Comparison of ENCODE assay signal across 8 cellular contexts in the genomic region with DNA sequence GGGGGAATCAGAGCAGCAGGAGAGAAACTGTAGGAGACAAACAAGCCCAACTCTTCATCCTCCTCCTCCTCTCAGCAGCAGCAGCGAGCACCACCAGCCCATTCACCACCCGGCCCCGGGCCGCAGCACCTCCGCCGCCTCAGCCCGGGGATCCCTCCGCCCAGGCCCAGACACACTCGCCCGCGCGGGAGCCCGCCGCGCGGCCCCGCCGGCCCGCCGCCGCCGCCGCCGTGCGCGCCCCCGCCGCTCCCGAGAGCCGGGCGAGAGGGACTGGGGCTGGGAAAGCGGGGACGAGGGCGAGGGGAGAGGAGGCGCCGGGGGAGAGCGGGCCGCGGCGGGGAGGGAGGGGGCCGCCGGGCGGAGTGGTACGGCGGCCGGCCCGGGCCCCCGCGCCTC. TPM values are rescaled to one million over a fixed set of nuclear protein-coding genes. Genes with fewer than 3 reads are reported as not detected.
DNase-seq lines count a peak whose midpoint lies in the region; ATAC-seq, FAIRE-seq and TF ChIP-seq lines count a peak whose summit lies in the region.

A gene (minus strand): TSS at position 127 of the 396 bp plus-strand sequence. CDS start 37,235 bp downstream, outside the sequence.

- H3K27ac ChIP-seq in H1 (ENCODE audit: low read depth, low read length): peak within 1 kb of the TSS; percentile 73; the same call in 1 of the 2 replicates

- H3K36me3 ChIP-seq in H1 (ENCODE audit: control insufficient read depth in 2 of 4, insufficient read depth in 4 of 4, low read length in 3 of 4): no peaks in the 10 kb centered on the region

- peak within 1 kb of the TSS; percentile 56 for H4K91ac ChIP-seq in H1 (replicated peaks; ENCODE audit: insufficient read length, low read length)

- peak within 1 kb of the TSS; percentile 96 for H2BK5ac ChIP-seq in H1 (ENCODE audit: low read depth, low read length)

- TF ChIP-seq CTCF in H1 (IDR thresholded peaks at IDR 0.05; ENCODE audit: control extremely low read depth in 1 of 3, insufficient read depth in 1 of 3, low read depth in 1 of 3, low read length in 3 of 3): no peak

- no peak for FAIRE-seq in H1 (lab: Jason Lieb, UNC)

- no peaks in the 10 kb centered on the region for H4K20me1 ChIP-seq in H1 (replicated peaks in 1 of 2; ENCODE audit: control insufficient read depth in 1 of 2, insufficient read depth in 2 of 2, low read length in 2 of 2)

- ATAC-seq in GM19397 (IDR thresholded peaks at IDR 0.05; ENCODE audit: unreplicated experiment): peak; percentile 59
- peak; percentile 48 for ATAC-seq in HG03571 (IDR thresholded peaks at IDR 0.05; ENCODE audit: unreplicated experiment)

- peak within 1 kb of the TSS; percentile 95 for H3K18ac ChIP-seq in H1 (ENCODE audit: extremely low read depth, low read length)

- peak in 1 of 2 experiments; percentile 8; a peak in 2 of 3 replicates for TF ChIP-seq POLR2A in H1 (IDR thresholded peaks at IDR 0.05; ENCODE audit: control extremely low read depth in 1 of 2, low read depth in 2 of 2, low read length in 2 of 2)

- H2BK15ac ChIP-seq in H1 (ENCODE audit: low read length): peak within 1 kb of the TSS; percentile 81; the same call in 1 of the 2 replicates

- CTCF ChIA-PET in activated CD8-positive, alpha-beta memory T cell treated with anti-CD3 and anti-CD28 coated beads for 36 hours (lab: Charles Lee): no interaction called here
- CTCF ChIA-PET in H1 (lab: Charles Lee; ENCODE audit: partially characterized antibody): interaction anchor here (1.0 to 1.1 kb wide), 3 partner anchors 119 to 175 kb away, joined by 4 to 6 read pairs (median 4); no protein-coding TSS in a partner anchor

- DNase-seq in CD1c-positive myeloid dendritic cell (ENCODE audit: extremely low spot score): peak; percentile 89
- DNase-seq in NOMO-1 (lab: John Stamatoyannopoulos, UW; ENCODE audit: unreplicated experiment in 2 of 2): peak; percentile 79 to 88
- peak; percentile 64 to 91 for DNase-seq in H1 (ENCODE audit: low read depth in 1 of 2, low spot score in 2 of 2)
- peak; percentile 96 for DNase-seq in mesenteric fat pad (ENCODE audit: low spot score)
- DNase-seq in stimulated activated CD8-positive, alpha-beta memory T cell treated with anti-CD3 and anti-CD28 coated beads, Interleukin-15, amount 100 ng/mL, for 48 hours (ENCODE audit: low read depth in 2 of 2): peak; percentile 82 to 89

- POLR2A ChIA-PET in activated CD8-positive, alpha-beta memory T cell treated with anti-CD3 and anti-CD28 coated beads for 36 hours (lab: Charles Lee): interaction anchor here (0.7 to 1.0 kb wide), 2 partner anchors 203 kb away, joined by 3 to 7 read pairs; a partner anchor contains a TSS
- POLR2A ChIA-PET in H1 (lab: Charles Lee; ENCODE audit: partially characterized antibody): interaction anchor here (0.9 to 2.2 kb wide), 16 partner anchors 9 to 270 kb away, joined by 3 to 8 read pairs (median 4); a partner anchor contains a TSS

- H4K8ac ChIP-seq in H1 (ENCODE audit: extremely low read depth, insufficient read depth, low read length): peak within 1 kb of the TSS; percentile 91

- H3K14ac ChIP-seq in H1 (ENCODE audit: insufficient read length): peak within 1 kb of the TSS; percentile 54

- H3K4me3 ChIP-seq in H1 (ENCODE audit: extremely low read depth in 1 of 4, insufficient read depth in 2 of 4, low read depth in 3 of 4, low read length in 4 of 4): peak within 1 kb of the TSS; percentile 64 to 99 (median 79)

- H2AFZ ChIP-seq in H1 (ENCODE audit: low read length): no peak within 1 kb of the TSS

- H4K5ac ChIP-seq in H1 (ENCODE audit: insufficient read length, low read depth, low read length): peak within 1 kb of the TSS; percentile 57

- H3K4me2 ChIP-seq in H1 (ENCODE audit: insufficient read depth in 1 of 2, low read depth in 2 of 2, low read length in 2 of 2): peak within 1 kb of the TSS; percentile 82 to 93

- peak within 1 kb of the TSS; percentile 87 for H3K56ac ChIP-seq in H1 (replicated peaks; ENCODE audit: insufficient read length, low read depth, low read length)

- H2BK120ac ChIP-seq in H1 (replicated peaks; ENCODE audit: low read depth, low read length): no peak within 1 kb of the TSS

- H3K23me2 ChIP-seq in H1 (ENCODE audit: low read depth, low read length): peaks cover 9% of the 10 kb centered on the region

- TF ChIP-seq RAD21 in H1 (IDR thresholded peaks at IDR 0.05 in 1 of 2, conservative IDR thresholded peaks at IDR 0.05 in 1 of 2; ENCODE audit: low read depth in 2 of 2, low read length in 2 of 2): no peak

- H3K79me1 ChIP-seq in H1 (ENCODE audit: low read depth, low read length): no peaks in the 10 kb centered on the region; the same call in 1 of the 2 replicates

- H2AK5ac ChIP-seq in H1 (ENCODE audit: low read depth, low read length): no peak within 1 kb of the TSS

- peaks cover 0 to 35% of the 10 kb centered on the region in 2 experiments; a peak in 3 of 4 replicates for H3K79me2 ChIP-seq in H1 (ENCODE audit: control insufficient read depth in 1 of 2, insufficient read depth in 2 of 2, low read length in 2 of 2)

- H2BK20ac ChIP-seq in H1 (ENCODE audit: low read length): no peak within 1 kb of the TSS

- TF ChIP-seq EP300 in H1 (IDR thresholded peaks at IDR 0.05; ENCODE audit: borderline replicate concordance in 1 of 2, low read depth in 2 of 2, low read length in 2 of 2): no peak

- peaks cover 0 to 6% (median 0%) of the 10 kb centered on the region in 4 experiments; a peak in 4 of 7 replicates for H3K4me1 ChIP-seq in H1 (replicated peaks in 1 of 4; ENCODE audit: control insufficient read depth in 3 of 4, insufficient read depth in 4 of 4, low read length in 3 of 4)

- 0% methylated on average over 1 of the region's 49 CpGs; no CpG with 5 or more reads in 1 of the 2 experiments for WGBS in H1 (ENCODE audit: extremely low coverage in 1 of 2, insufficient coverage in 1 of 2, insufficient read length in 1 of 2, insufficient replicate concordance in 2 of 2, low coverage in 1 of 2, low lambda C conversion rate in 2 of 2, missing lambda C conversion rate in 1 of 2), 2 experiments

- H2BK12ac ChIP-seq in H1 (ENCODE audit: low read depth, low read length): peak within 1 kb of the TSS; percentile 68

- peak within 1 kb of the TSS; percentile 14 to 51 (median 34); a peak in 6 of 7 replicates for H3K9ac ChIP-seq in H1 (replicated peaks in 1 of 4; ENCODE audit: extremely low read depth in 1 of 4, low read depth in 3 of 4, low read length in 3 of 4)

- no peak within 1 kb of the TSS for H3K23ac ChIP-seq in H1 (ENCODE audit: insufficient read length)

- H3K9me3 ChIP-seq in H1 (ENCODE audit: insufficient read depth in 2 of 2, low read depth in 1 of 2, low read length in 1 of 2): no peaks in the 10 kb centered on the region

- peak within 1 kb of the TSS; percentile 40 for H3K4ac ChIP-seq in H1 (replicated peaks; ENCODE audit: insufficient read length, low read depth, low read length)

- H3K27me3 ChIP-seq in H1 (replicated peaks in 1 of 4; ENCODE audit: control insufficient read depth in 3 of 4, extremely low read depth in 1 of 4, insufficient read depth in 3 of 4, low read length in 3 of 4): no peaks in the 10 kb centered on the region

TF ChIP-seq in H1, 55 proteins besides CTCF, POLR2A, EP300 and RAD21 (continues in another document):
- TF ChIP-seq SIN3A (conservative IDR thresholded peaks at IDR 0.05 in 1 of 2, IDR thresholded peaks at IDR 0.05 in 1 of 2; ENCODE audit: low read depth in 1 of 2, low read length in 2 of 2) (0 out of 4 replicates have a peak, but pooled peaks of 1 of the 2 experiments have one; percentile 23), NANOG (IDR thresholded peaks at IDR 0.05; ENCODE audit: insufficient read depth, low read depth, low read length, poor library complexity, severe bottlenecking) (no peak), TAF1 (IDR thresholded peaks at IDR 0.05; ENCODE audit: low read depth, low read length) (peak; percentile 65), KDM5A (IDR thresholded peaks at IDR 0.05; ENCODE audit: low read length) (no peak), TEAD4 (IDR thresholded peaks at IDR 0.05; ENCODE audit: low read depth, low read length) (peak; percentile 21; the same call in 1 of the 2 replicates), RBBP5 (IDR thresholded peaks at IDR 0.05; ENCODE audit: borderline replicate concordance, low read depth, low read length) (no peak; the same call in 1 of the 2 replicates), PHF8 (conservative IDR thresholded peaks at IDR 0.05; ENCODE audit: low read depth, low read length) (peak; percentile 17; the same call in 1 of the 2 replicates), TBP (IDR thresholded peaks at IDR 0.05; ENCODE audit: low read depth, low read length) (peak; percentile 56), CHD2 (IDR thresholded peaks at IDR 0.05; ENCODE audit: low read length) (peak; percentile 91), SRF (IDR thresholded peaks at IDR 0.05; ENCODE audit: low read depth, low read length) (no peak), TAF7 (optimal IDR thresholded peaks at IDR 0.05; ENCODE audit: borderline replicate concordance, low read depth, low read length) (peak; percentile 38), EGR1 (IDR thresholded peaks at IDR 0.05; ENCODE audit: borderline replicate concordance, low read depth, low read length) (0 out of 2 replicates have a peak, but pooled peaks have one; percentile 5), CBX8 (IDR thresholded peaks at IDR 0.05; ENCODE audit: borderline replicate concordance, low read depth, low read length) (no peak), JUND (IDR thresholded peaks at IDR 0.05; ENCODE audit: low read length) (no peak), ZNF274 (IDR thresholded peaks at IDR 0.05; ENCODE audit: borderline replicate concordance, extremely low read depth, low read length) (no peak), CREB1 (IDR thresholded peaks at IDR 0.05) (peak; percentile 59; the same call in 1 of the 2 replicates), SUZ12 (IDR thresholded peaks at IDR 0.05; ENCODE audit: low read length) (no peak)
- TF ChIP-seq, protein P1, sequence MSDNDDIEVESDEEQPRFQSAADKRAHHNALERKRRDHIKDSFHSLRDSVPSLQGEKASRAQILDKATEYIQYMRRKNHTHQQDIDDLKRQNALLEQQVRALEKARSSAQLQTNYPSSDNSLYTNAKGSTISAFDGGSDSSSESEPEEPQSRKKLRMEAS (IDR thresholded peaks at IDR 0.05): peak; percentile 34; the same call in 1 of the 2 replicates

RNA-seq across cellular contexts. Expression of the gene that starts here (rescaled TPM):
- total RNA-seq in activated CD8-positive, alpha-beta memory T cell treated with anti-CD3 and anti-CD28 coated beads for 36 hours: 10 to 100 TPM; 28.2 to 30.6 TPM
- 33.2 and 40.3 TPM in 2 replicates for total RNA-seq in H1 (2021; fragmentation: NEBNext Ultra II Directional; extraction: Animal tissue kit (Norgen Biotek cat#: 25700))
- polyA plus RNA-seq in H1 (2011; rRNA removed): 16.3 and 17.6 TPM in 2 replicates
- polyA plus RNA-seq in H1 (2011; cell fraction: cytosol; rRNA removed): 18.9 TPM
- polyA plus RNA-seq in H1 (2011; cell fraction: nucleus; rRNA removed): 44.4 TPM
- 25.0 to 33.7 TPM (median 30.8 TPM) in 4 replicates for polyA plus RNA-seq in H1 (2012, experiment 1 of 2)
- 5.2 TPM for polyA plus RNA-seq in H1 (2012, experiment 2 of 2)
- polyA plus RNA-seq in H1 (2013, experiment 1 of 2): 25.7 TPM
- polyA plus RNA-seq in H1 (2013, experiment 2 of 2): 23.9 TPM
- 18.9 and 24.2 TPM in 2 replicates for polyA minus RNA-seq in H1 (2011; rRNA and poly(A)+ RNA removed)
- 15.0 TPM for polyA minus RNA-seq in H1 (2011; cell fraction: cytosol; rRNA and poly(A)+ RNA removed)
- 32.8 TPM for polyA minus RNA-seq in H1 (2011; cell fraction: nucleus; rRNA and poly(A)+ RNA removed)
- 44.8 TPM for total RNA-seq in mesenteric fat pad

Comparison
In these comparisons a context has a peak if more than half of its experiments do, and no peak if none do; other contexts are left out.
1. Peak in every context shown above with its lines: DNase-seq, ATAC-seq, H3K4me3 ChIP-seq and H3K27ac ChIP-seq.